Comparison of ENCODE assay signal across 18 cellular contexts in genomic region chr7:6166443-6166871, GRCh38.
DNase-seq lines count a peak whose midpoint lies in the region; ATAC-seq, FAIRE-seq and TF ChIP-seq lines count a peak whose summit lies in the region.
"Had no signal": no experiment of that assay in that cellular context is flagged by ENCODE, and none has a peak within 500 bp of the region (broad histone marks: within the 10 kb centered on the region; RNA-seq: fewer than 3 reads in every experiment).

No MANE protein-coding gene starts in this region.

- H4K20me1 ChIP-seq in Karpas-422 (ENCODE audit: insufficient read depth, low read depth, low read length) (no peaks in the 10 kb centered on the region), astrocyte (ENCODE audit: insufficient read depth, low read length) (peaks cover 5% of the 10 kb centered on the region), osteoblast (ENCODE audit: insufficient read depth, low read length) (peaks cover 2% of the 10 kb centered on the region)

- H3K27me3 ChIP-seq in Karpas-422 (ENCODE audit: low read length): no peaks in the 10 kb centered on the region
- H3K27me3 ChIP-seq in astrocyte (ENCODE audit: insufficient read depth, low read length): no peaks in the 10 kb centered on the region
- H3K27me3 ChIP-seq in osteoblast (ENCODE audit: insufficient read depth, low read length): no peaks in the 10 kb centered on the region
- H3K27me3 ChIP-seq in uterus: no peaks in the 10 kb centered on the region

- peaks cover 6% of the 10 kb centered on the region for H3K36me3 Mint-ChIP-seq in astrocyte (ENCODE audit: low read depth, unreplicated experiment)
- H3K36me3 Mint-ChIP-seq: natural killer cell treated with Interleukin-12 subunit alpha and Interleukin-12 subunit beta and Interleukin-15 and Interleukin-18, amount 100 ng/mL, for 72 hours had no signal

- no peak overlapping the region for H3K4me3 Mint-ChIP-seq in astrocyte (ENCODE audit: unreplicated experiment)
- H3K4me3 Mint-ChIP-seq: activated CD4-positive, alpha-beta memory T cell treated with anti-CD3 and anti-CD28 coated beads, Interleukin-2, amount 10 ng/mL, durations not matched to agents 7 days and 5 days; activated T-cell treated with anti-CD3 and anti-CD28 coated beads, Interleukin-2, amount 50 U/mL, for 72 hours; CD4-positive, alpha-beta T cell; natural killer cell treated with Interleukin-12 subunit alpha and Interleukin-12 subunit beta and Interleukin-15 and Interleukin-18, amount 100 ng/mL, for 72 hours had no signal

- intact Hi-C loops in uterus (cut with DNase I; ENCODE audit: low total_unique reads): no loop called here

- no peak for ATAC-seq in HG03442 (IDR thresholded peaks at IDR 0.05; ENCODE audit: unreplicated experiment)
- ATAC-seq: activated T-cell treated with anti-CD3 and anti-CD28 coated beads, Interleukin-2, amount 50 U/mL, for 72 hours had no signal

- no peaks in the 10 kb centered on the region for H3K79me2 ChIP-seq in Karpas-422 (ENCODE audit: low read length)
- no peaks in the 10 kb centered on the region for H3K79me2 ChIP-seq in astrocyte (ENCODE audit: insufficient read depth, low read length)
- H3K79me2 ChIP-seq in osteoblast (ENCODE audit: insufficient read depth, low read length): no peaks in the 10 kb centered on the region

- H3K4me2 ChIP-seq in Karpas-422 (ENCODE audit: low read depth, low read length, poor library complexity, severe bottlenecking) (no peak overlapping the region), astrocyte (ENCODE audit: low read length) (no peak overlapping the region), osteoblast (ENCODE audit: insufficient read depth, low read length) (no peak overlapping the region)

- H2AFZ ChIP-seq in Karpas-422 (ENCODE audit: low read length) (no peak overlapping the region), astrocyte (ENCODE audit: low read depth, low read length) (no peak overlapping the region), osteoblast (ENCODE audit: low read length) (no peak overlapping the region)

- peaks cover 12% of the 10 kb centered on the region for H3K4me1 ChIP-seq in Karpas-422 (ENCODE audit: low read length)
- H3K4me1 ChIP-seq in astrocyte (ENCODE audit: insufficient read depth, low read length): no peaks in the 10 kb centered on the region
- no peaks in the 10 kb centered on the region for H3K4me1 ChIP-seq in osteoblast (ENCODE audit: insufficient read depth, low read length)
- H3K4me1 ChIP-seq in uterus: no peaks in the 10 kb centered on the region

- no peaks in the 10 kb centered on the region for H3K27me3 Mint-ChIP-seq in astrocyte (ENCODE audit: low read depth, unreplicated experiment)
- H3K27me3 Mint-ChIP-seq: activated CD4-positive, alpha-beta memory T cell treated with anti-CD3 and anti-CD28 coated beads, Interleukin-2, amount 10 ng/mL, durations not matched to agents 7 days and 5 days; CD4-positive, alpha-beta T cell; natural killer cell treated with Interleukin-12 subunit alpha and Interleukin-12 subunit beta and Interleukin-15 and Interleukin-18, amount 100 ng/mL, for 72 hours had no signal

- H3K4me1 Mint-ChIP-seq in astrocyte (ENCODE audit: low read depth, unreplicated experiment): peaks cover 1% of the 10 kb centered on the region

- H3K9me3 ChIP-seq in Karpas-422 (ENCODE audit: low read length) (no peaks in the 10 kb centered on the region), astrocyte (ENCODE audit: insufficient read depth, low read depth, low read length) (no peaks in the 10 kb centered on the region), osteoblast (ENCODE audit: low read depth, low read length) (no peaks in the 10 kb centered on the region), uterus (no peaks in the 10 kb centered on the region)

- TF ChIP-seq CTCF in astrocyte (IDR thresholded peaks at IDR 0.05; ENCODE audit: insufficient read depth, low read depth, low read length) (no peak), osteoblast (IDR thresholded peaks at IDR 0.05; ENCODE audit: extremely low read depth, low read depth, low read length) (no peak), uterus (IDR thresholded peaks at IDR 0.05) (no peak)

- no peak overlapping the region for H3K27ac Mint-ChIP-seq in astrocyte (ENCODE audit: unreplicated experiment)
- H3K27ac Mint-ChIP-seq: activated CD4-positive, alpha-beta memory T cell treated with anti-CD3 and anti-CD28 coated beads, Interleukin-2, amount 10 ng/mL, durations not matched to agents 7 days and 5 days; activated T-cell treated with anti-CD3 and anti-CD28 coated beads, Interleukin-2, amount 50 U/mL, for 72 hours; CD4-positive, alpha-beta T cell; natural killer cell treated with Interleukin-12 subunit alpha and Interleukin-12 subunit beta and Interleukin-15 and Interleukin-18, amount 100 ng/mL, for 72 hours had no signal

- no peak overlapping the region for H3K4me3 ChIP-seq in Karpas-422 (ENCODE audit: low read length)
- H3K4me3 ChIP-seq in astrocyte (ENCODE audit: insufficient read depth, low read depth, low read length): no peak overlapping the region
- H3K4me3 ChIP-seq in osteoblast (ENCODE audit: insufficient read depth, low read length): no peak overlapping the region
- no peak overlapping the region for H3K4me3 ChIP-seq in uterus

- no peaks in the 10 kb centered on the region for H3K9me3 Mint-ChIP-seq in astrocyte (ENCODE audit: unreplicated experiment)
- H3K9me3 Mint-ChIP-seq: activated CD4-positive, alpha-beta memory T cell treated with anti-CD3 and anti-CD28 coated beads, Interleukin-2, amount 10 ng/mL, durations not matched to agents 7 days and 5 days; activated T-cell treated with anti-CD3 and anti-CD28 coated beads, Interleukin-2, amount 50 U/mL, for 72 hours; CD4-positive, alpha-beta T cell; natural killer cell treated with Interleukin-12 subunit alpha and Interleukin-12 subunit beta and Interleukin-15 and Interleukin-18, amount 100 ng/mL, for 72 hours had no signal

- no peak for FAIRE-seq in astrocyte (lab: Jason Lieb, UNC)

- peak; percentile 48 for DNase-seq in NCI-H2171 treated with DMSO at 0.1 percent for 48 hours (lab: John Stamatoyannopoulos, UW)
- no peak for DNase-seq in NCI-H2171 (lab: John Stamatoyannopoulos, UW)
- no peak for DNase-seq in Karpas-422
- no peak for DNase-seq in astrocyte (ENCODE audit: low read depth)
- DNase-seq in osteoblast (ENCODE audit: insufficient read length, low spot score, missing footprints): peak; percentile 66
- no peak for DNase-seq in uterus
- DNase-seq in activated T-cell treated with anti-CD3 and anti-CD28 coated beads, Interleukin-2, amount 50 U/mL, for 1 hour: no peak
- DNase-seq: activated CD4-positive, alpha-beta memory T cell treated with anti-CD3 and anti-CD28 coated beads, Interleukin-2, amount 10 ng/mL, durations not matched to agents 7 days and 5 days; activated T-cell treated with anti-CD3 and anti-CD28 coated beads, Interleukin-2, amount 50 U/mL, for 72 hours; CD4-positive, alpha-beta T cell; central memory CD4-positive, alpha-beta T cell; effector CD4-positive, alpha-beta T cell; IMR-90; RPMI8226; stimulated activated CD4-positive, alpha-beta T cell treated with anti-CD3 and anti-CD28 coated beads, Interleukin-15, amount 100 ng/mL, for 24 hours; T-helper 1 cell had no signal

- H3K27ac ChIP-seq in Karpas-422 (ENCODE audit: low read length): no peak overlapping the region
- no peak overlapping the region for H3K27ac ChIP-seq in astrocyte (ENCODE audit: low read depth, low read length)
- no peak overlapping the region for H3K27ac ChIP-seq in osteoblast (ENCODE audit: low read depth, low read length)
- H3K27ac ChIP-seq in uterus: no peak overlapping the region

- H3K36me3 ChIP-seq in Karpas-422 (ENCODE audit: insufficient read depth, low read length) (no peaks in the 10 kb centered on the region), astrocyte (ENCODE audit: insufficient read depth, low read length) (peaks cover 14% of the 10 kb centered on the region), osteoblast (ENCODE audit: insufficient read depth, low read length) (peaks cover 55% of the 10 kb centered on the region), uterus (no peaks in the 10 kb centered on the region)

- no peak for TF ChIP-seq POLR2A in uterus (IDR thresholded peaks at IDR 0.05)

- no peaks in the 10 kb centered on the region for H3K9me2 ChIP-seq in Karpas-422 (replicated peaks; ENCODE audit: insufficient read depth, low read length)

- peak overlapping the region; percentile 27; the same call in 1 of the 2 replicates for H3K9ac ChIP-seq in Karpas-422 (ENCODE audit: low read length)
- peak overlapping the region; percentile 12 for H3K9ac ChIP-seq in astrocyte (ENCODE audit: low read length)

Comparison
In these comparisons a context has a peak if more than half of its experiments do, and no peak if none do; other contexts are left out.
1. DNase-seq: peak in NCI-H2171 treated with DMSO at 0.1 percent for 48 hours (single experiment) and osteoblast (single experiment); none in NCI-H2171 (single experiment), Karpas-422 (single experiment), astrocyte (single experiment), uterus (0 of 2) and activated T-cell treated with anti-CD3 and anti-CD28 coated beads, Interleukin-2, amount 50 U/mL, for 1 hour (single experiment).